Comparison of ENCODE assay signal across 21 cellular contexts in genomic region chr1:3620708-3621107, GRCh38. TPM values are rescaled to one million over a fixed set of nuclear protein-coding genes. Genes with fewer than 3 reads are reported as not detected.
DNase-seq lines count a peak whose midpoint lies in the region; ATAC-seq, FAIRE-seq and TF ChIP-seq lines count a peak whose summit lies in the region.
"Had no signal": no experiment of that assay in that cellular context is flagged by ENCODE, and none has a peak within 500 bp of the region (broad histone marks: within the 10 kb centered on the region; RNA-seq: fewer than 3 reads in every experiment).

No MANE protein-coding gene starts in this region.

- H3K79me2 ChIP-seq in HCT116 (ENCODE audit: insufficient read depth, low read length) = no peaks in the 10 kb centered on the region
- no peaks in the 10 kb centered on the region for H3K79me2 ChIP-seq in K562 (ENCODE audit: control insufficient read depth, insufficient read depth, low read length)

- 34% methylated on average over 12 of the region's 12 CpGs for WGBS in K562 (ENCODE audit: insufficient coverage, low coverage, missing lambda C conversion rate)

- no peaks in the 10 kb centered on the region for H3K9me3 ChIP-seq in BLaER1
- no peaks in the 10 kb centered on the region for H3K9me3 ChIP-seq in HCT116 (ENCODE audit: control insufficient read depth in 1 of 2, insufficient read depth in 1 of 2, low read depth in 1 of 2, low read length in 2 of 2)
- H3K9me3 ChIP-seq in K562 (replicated peaks; ENCODE audit: control insufficient read depth, insufficient read depth, low read depth, low read length) = no peaks in the 10 kb centered on the region
- H3K9me3 ChIP-seq: ascending aorta, esophagus squamous epithelium, testis had no signal

- ATAC-seq in HCT116 (no peak), K562 (no peak)
- ATAC-seq: activated CD8-positive, alpha-beta T cell treated with anti-CD3 and anti-CD28 coated beads for 36 hours; GM12878; sciatic nerve; stimulated activated memory B cell treated with anti-CD40 and anti-IgM and Interleukin-4, amounts not matched to agents 10 μg/mL and 1 μg/mL and 100 μg/mL, for 72 hours had no signal

- no peak overlapping the region for H3K4me3 ChIP-seq in BLaER1
- H3K4me3 ChIP-seq in HCT116 (replicated peaks in 1 of 2; ENCODE audit: low read depth in 1 of 2, low read length in 2 of 2) = no peak overlapping the region
- H3K4me3 ChIP-seq in K562 = no peak overlapping the region
- H3K4me3 ChIP-seq: ascending aorta, esophagus squamous epithelium, GM12878, hepatocyte, testis had no signal

- CTCF ChIA-PET in HCT116 (lab: Charles Lee) = interaction anchor here (0.8 to 4.2 kb wide), 6 partner anchors 32 to 168 kb away, joined by 3 to 136 read pairs (median 6); no protein-coding TSS in a partner anchor
- CTCF ChIA-PET in K562 (lab: Yijun Ruan, JAX; ENCODE audit: low intra/inter-chr PET ratio) = interaction anchor here (1.1 to 1.9 kb wide), 3 partner anchors 54 to 168 kb away, joined by 3 to 6 read pairs (median 3); no protein-coding TSS in a partner anchor

- no peak for TF ChIP-seq EP300 in K562 (IDR thresholded peaks at IDR 0.05; ENCODE audit: low read length)

- no peaks in the 10 kb centered on the region for H3K9me1 ChIP-seq in K562 (ENCODE audit: control insufficient read depth, insufficient read depth, low read length)

- H2AFZ ChIP-seq in HCT116 (ENCODE audit: low read depth, low read length, poor library complexity, severe bottlenecking) (no peak overlapping the region), K562 (ENCODE audit: low read depth, low read length) (no peak overlapping the region; the same call in 1 of the 2 replicates)
- H2AFZ ChIP-seq: hepatocyte had no signal

- H3K4me1 ChIP-seq in BLaER1 (peaks cover 44% of the 10 kb centered on the region), HCT116 (ENCODE audit: control insufficient read depth in 1 of 2, insufficient read depth in 2 of 2, low read length in 2 of 2) (peaks cover 6 to 29% of the 10 kb centered on the region in 2 experiments; a peak in 2 of 4 replicates), K562 (replicated peaks in 1 of 2; ENCODE audit: control insufficient read depth in 2 of 2, insufficient read depth in 2 of 2, low read length in 2 of 2) (peaks cover 6 to 31% of the 10 kb centered on the region in 2 experiments; a peak in 4 of 5 replicates)

- H3K27me3 ChIP-seq in BLaER1 (peaks cover 27% of the 10 kb centered on the region), HCT116 (ENCODE audit: insufficient read depth, low read length) (no peaks in the 10 kb centered on the region), K562 (ENCODE audit: control insufficient read depth in 2 of 2, insufficient read depth in 2 of 2, low read length in 2 of 2) (peaks cover 22 to 52% of the 10 kb centered on the region in 2 experiments; a peak in 4 of 5 replicates)
- H3K27me3 ChIP-seq: ascending aorta, hepatocyte, testis had no signal

- DNase-seq in HCT116 (ENCODE audit: low read depth, low spot score) = no peak
- DNase-seq in K562 (ENCODE audit: extremely low read depth in 1 of 4, low spot score in 3 of 4) = no peak
- no peak for DNase-seq in ecto neural progenitor cell (ENCODE audit: low spot score)
- no peak for DNase-seq in activated effector memory CD4-positive, alpha-beta T cell treated with anti-CD3 and anti-CD28 coated beads, Interleukin-2, amount 50 U/mL, for 16 hours
- no peak for DNase-seq in GM19238 (ENCODE audit: insufficient read length, low spot score)
- DNase-seq: activated CD8-positive, alpha-beta T cell treated with anti-CD3 and anti-CD28 coated beads for 36 hours; esophagus squamous epithelium; HCEC 1CT; NCI-H2029; stimulated activated CD4-positive, alpha-beta T cell treated with anti-CD3 and anti-CD28 coated beads, Interleukin-12 subunit alpha, Interleukin-12 subunit beta, amount 100 ng/mL, for 4 hours; stimulated activated CD4-positive, alpha-beta T cell treated with anti-CD3 and anti-CD28 coated beads, Interleukin-4, amount 100 ng/mL, for 24 hours had no signal

- no peak overlapping the region for H3K9ac ChIP-seq in BLaER1
- H3K9ac ChIP-seq in HCT116 (ENCODE audit: low read length) = no peak overlapping the region
- no peak overlapping the region for H3K9ac ChIP-seq in K562 (ENCODE audit: insufficient read depth in 1 of 2, low read depth in 2 of 2, low read length in 2 of 2)

- H4K20me1 ChIP-seq in BLaER1 (peaks cover 24% of the 10 kb centered on the region), HCT116 (ENCODE audit: insufficient read depth) (no peaks in the 10 kb centered on the region), K562 (replicated peaks; ENCODE audit: control insufficient read depth, insufficient read depth, low read length) (peaks cover 16% of the 10 kb centered on the region; the same call in 1 of the 2 replicates)

- TF ChIP-seq CTCF in HCT116 (IDR thresholded peaks at IDR 0.05 in 2 of 3, conservative IDR thresholded peaks at IDR 0.05 in 1 of 3; ENCODE audit: borderline replicate concordance in 1 of 3, insufficient read depth in 1 of 3, low read depth in 2 of 3, low read length in 2 of 3) (no peak), K562 (IDR thresholded peaks at IDR 0.05 in 2 of 3, conservative IDR thresholded peaks at IDR 0.05 in 1 of 3; ENCODE audit: insufficient read depth in 2 of 3, low read depth in 1 of 3, low read length in 3 of 3) (no peak)

- BruUV-seq in HCT116 (replicated peaks; lab: Mats Ljungman, UMichigan) (no TSS peak), K562 (replicated peaks; lab: Mats Ljungman, UMichigan) (no TSS peak)

- in situ Hi-C loops in K562 (cut with MboI) = loop anchor here (5.0 kb wide), 1 partner anchor 178 kb away; no protein-coding TSS in a partner anchor

- H3K27ac ChIP-seq in BLaER1 (no peak overlapping the region), HCT116 (ENCODE audit: low read depth, low read length) (no peak overlapping the region), K562 (ENCODE audit: extremely low read depth, low read depth, low read length) (no peak overlapping the region)
- H3K27ac ChIP-seq: ascending aorta, esophagus squamous epithelium, hepatocyte, RWPE1, testis had no signal

- H3K4me2 ChIP-seq in BLaER1 (peak overlapping the region; percentile 47), HCT116 (ENCODE audit: low read length) (peak overlapping the region; percentile 47), K562 (ENCODE audit: insufficient read depth, low read length) (no peak overlapping the region)
- H3K4me2 ChIP-seq: hepatocyte had no signal

- H3K36me3 ChIP-seq in BLaER1 (no peaks in the 10 kb centered on the region), HCT116 (ENCODE audit: control insufficient read depth in 1 of 2, insufficient read depth in 2 of 2, low read length in 2 of 2) (no peaks in the 10 kb centered on the region), K562 (ENCODE audit: control insufficient read depth, insufficient read depth, low read length) (no peaks in the 10 kb centered on the region)
- H3K36me3 ChIP-seq: ascending aorta, esophagus squamous epithelium had no signal

- H3K9me2 ChIP-seq in HCT116 (ENCODE audit: insufficient read depth) = no peaks in the 10 kb centered on the region

- intact Hi-C loops in HCT116 (cut with micrococcal nuclease) = loop anchor here (1.0 kb wide), 1 partner anchor 104 kb away; no protein-coding TSS in a partner anchor
- intact Hi-C loops in K562 (cut with micrococcal nuclease) = no loop called here

- TF ChIP-seq POLR2A in HCT116 (IDR thresholded peaks at IDR 0.05; ENCODE audit: borderline replicate concordance, extremely low read depth, insufficient read depth, insufficient read length) (no peak), K562 (conservative IDR thresholded peaks at IDR 0.05) (no peak)

- FAIRE-seq in K562 (lab: Jason Lieb, UNC) = no peak
- FAIRE-seq: frontal cortex, GM12878 had no signal

- POLR2A ChIA-PET in HCT116 (lab: Charles Lee) = no interaction called here
- POLR2A ChIA-PET in K562 (lab: Yijun Ruan, JAX) = interaction anchor here (0.7 to 1.2 kb wide), 2 partner anchors 42 to 65 kb away, joined by 3 read pairs; no protein-coding TSS in a partner anchor

- RAD21 ChIA-PET in HCT116 (lab: Charles Lee; ENCODE audit: low non-redundant PET in 1 of 2, low total read pairs in 2 of 2, uncharacterized antibody in 2 of 2, unreplicated experiment in 2 of 2) = interaction anchor here (0.6 to 2.5 kb wide), 5 partner anchors 56 to 168 kb away, joined by 3 to 9 read pairs (median 3); no protein-coding TSS in a partner anchor

- TF ChIP-seq RAD21 in HCT116 (IDR thresholded peaks at IDR 0.05; ENCODE audit: low read depth) (no peak), K562 (CRISPR knock-in tag; conservative IDR thresholded peaks at IDR 0.05 in 1 of 2, IDR thresholded peaks at IDR 0.05 in 1 of 2) (no peak)

RNA-seq across cellular contexts. Expression of gene TPRG1L, which starts 4.1 kb away (rescaled TPM):
- 25.6 TPM for total RNA-seq in HCT116 (2021; ENCODE audit: unreplicated experiment)
- polyA plus RNA-seq in HCT116 (2012) = 17.6 and 18.6 TPM in 2 replicates
- total RNA-seq in K562 (2011; cell fraction: chromatin; rRNA removed; ENCODE audit: low replicate concordance) = 5.9 and 9.5 TPM in 2 replicates
- 7.4 and 8.7 TPM in 2 replicates for total RNA-seq in K562 (2011; cell fraction: nucleolus; rRNA removed)
- total RNA-seq in K562 (2011; cell fraction: nucleoplasm; rRNA removed) = 7.7 and 9.1 TPM in 2 replicates
- 4.6 and 5.1 TPM in 2 replicates for total RNA-seq in K562 (2014; rRNA removed)
- total RNA-seq in K562 (2014; rRNA removed; fragmentation: Illumina TruSeq; extraction: Trizol) = 5.0 and 5.2 TPM in 2 replicates
- 5.7 and 6.2 TPM in 2 replicates for total RNA-seq in K562 (2015; rRNA removed; fragmentation: Illumina TruSeq; extraction: Trizol)
- total RNA-seq in K562 (2021) = 8.4 and 8.9 TPM in 2 replicates
- polyA plus RNA-seq in K562 (2011; rRNA removed) = 9.9 and 11.0 TPM in 2 replicates
- polyA plus RNA-seq in K562 (2011; cell fraction: cytosol; rRNA removed) = 10.9 and 11.7 TPM in 2 replicates
- polyA plus RNA-seq in K562 (2011; cell fraction: nucleus; rRNA removed) = 6.1 and 6.5 TPM in 2 replicates
- polyA plus RNA-seq in K562 (2012) = 9.3 and 18.8 TPM in 2 replicates
- 9.7 and 10.0 TPM in 2 replicates for polyA plus RNA-seq in K562 (2014; fragmentation: Illumina TruSeq; extraction: Trizol)
- polyA plus RNA-seq in K562 (2014; fragmentation: Nextera tagmentation; extraction: Ambion mirVana) = 1 to 10 TPM; 1.6 to 1.9 TPM
- polyA plus RNA-seq in K562 (2014; rRNA removed) = 6.8 and 7.1 TPM in 2 replicates
- 5.7 and 7.5 TPM in 2 replicates for polyA minus RNA-seq in K562 (2011; rRNA and poly(A)+ RNA removed)
- 5.6 and 7.6 TPM in 2 replicates for polyA minus RNA-seq in K562 (2011; cell fraction: cytosol; rRNA and poly(A)+ RNA removed)
- polyA minus RNA-seq in K562 (2011; cell fraction: nucleus; rRNA and poly(A)+ RNA removed) = 2.2 and 3.7 TPM in 2 replicates

RNA-seq across cellular contexts. Expression of gene MEGF6, which starts 9.4 kb away (rescaled TPM):
- total RNA-seq in HCT116 (2021; ENCODE audit: unreplicated experiment) = 47.6 TPM
- 34.0 and 43.9 TPM in 2 replicates for polyA plus RNA-seq in HCT116 (2012)
- 0.90 and 2.1 TPM in 2 replicates for total RNA-seq in K562 (2011; cell fraction: chromatin; rRNA removed; ENCODE audit: low replicate concordance)
- 1.6 and 1.8 TPM in 2 replicates for total RNA-seq in K562 (2011; cell fraction: nucleolus; rRNA removed)
- total RNA-seq in K562 (2011; cell fraction: nucleoplasm; rRNA removed) = 0.73 and 0.99 TPM in 2 replicates
- 0.04 and 0.32 TPM in 2 replicates for total RNA-seq in K562 (2014; rRNA removed)
- not detected in 2 replicates for total RNA-seq in K562 (2014; rRNA removed; fragmentation: Illumina TruSeq; extraction: Trizol)
- 0.11 and 0.14 TPM in 2 replicates for total RNA-seq in K562 (2015; rRNA removed; fragmentation: Illumina TruSeq; extraction: Trizol)
- 0.40 and 1.7 TPM in 2 replicates for total RNA-seq in K562 (2021)
- polyA plus RNA-seq in K562 (2011; rRNA removed) = 0.03 and 0.16 TPM in 2 replicates
- 0.03 and 0.10 TPM in 2 replicates for polyA plus RNA-seq in K562 (2011; cell fraction: cytosol; rRNA removed)
- polyA plus RNA-seq in K562 (2011; cell fraction: nucleus; rRNA removed) = 1.3 and 1.8 TPM in 2 replicates
- polyA plus RNA-seq in K562 (2012) = 0.51 and 14.3 TPM in 2 replicates
- polyA plus RNA-seq in K562 (2014; fragmentation: Illumina TruSeq; extraction: Trizol) = 0.04 and 0.24 TPM in 2 replicates
- not detected for polyA plus RNA-seq in K562 (2014; fragmentation: Nextera tagmentation; extraction: Ambion mirVana)
- 0.25 and 0.65 TPM in 2 replicates for polyA plus RNA-seq in K562 (2014; rRNA removed)
- not detected in 2 replicates for polyA minus RNA-seq in K562 (2011; rRNA and poly(A)+ RNA removed)
- polyA minus RNA-seq in K562 (2011; cell fraction: cytosol; rRNA and poly(A)+ RNA removed) = not detected in 2 replicates
- polyA minus RNA-seq in K562 (2011; cell fraction: nucleus; rRNA and poly(A)+ RNA removed) = 0.27 and 0.67 TPM in 2 replicates

RNA-seq across cellular contexts. Expression of gene WRAP73, which starts 29.2 kb away (rescaled TPM):
- 51.4 TPM for total RNA-seq in HCT116 (2021; ENCODE audit: unreplicated experiment)
- 43.0 and 45.5 TPM in 2 replicates for polyA plus RNA-seq in HCT116 (2012)
- 77.5 and 153 TPM in 2 replicates for total RNA-seq in K562 (2011; cell fraction: chromatin; rRNA removed; ENCODE audit: low replicate concordance)
- total RNA-seq in K562 (2011; cell fraction: nucleolus; rRNA removed) = 74.2 and 75.4 TPM in 2 replicates
- 71.3 and 71.5 TPM in 2 replicates for total RNA-seq in K562 (2011; cell fraction: nucleoplasm; rRNA removed)
- total RNA-seq in K562 (2014; rRNA removed) = 30.1 and 39.3 TPM in 2 replicates
- 11.0 and 14.7 TPM in 2 replicates for total RNA-seq in K562 (2014; rRNA removed; fragmentation: Illumina TruSeq; extraction: Trizol)
- total RNA-seq in K562 (2015; rRNA removed; fragmentation: Illumina TruSeq; extraction: Trizol) = 21.3 and 22.1 TPM in 2 replicates
- 30.9 and 34.7 TPM in 2 replicates for total RNA-seq in K562 (2021)
- polyA plus RNA-seq in K562 (2011; rRNA removed) = 47.1 and 54.8 TPM in 2 replicates
- 66.9 and 81.5 TPM in 2 replicates for polyA plus RNA-seq in K562 (2011; cell fraction: cytosol; rRNA removed)
- 139 and 154 TPM in 2 replicates for polyA plus RNA-seq in K562 (2011; cell fraction: nucleus; rRNA removed)
- polyA plus RNA-seq in K562 (2012) = 30.5 and 35.0 TPM in 2 replicates
- polyA plus RNA-seq in K562 (2014; fragmentation: Illumina TruSeq; extraction: Trizol) = 32.5 and 40.4 TPM in 2 replicates
- 1 to 10 TPM; 4.3 to 4.7 TPM for polyA plus RNA-seq in K562 (2014; fragmentation: Nextera tagmentation; extraction: Ambion mirVana)
- polyA plus RNA-seq in K562 (2014; rRNA removed) = 51.8 and 55.9 TPM in 2 replicates
- polyA minus RNA-seq in K562 (2011; rRNA and poly(A)+ RNA removed) = 14.7 and 17.8 TPM in 2 replicates
- 18.6 and 19.5 TPM in 2 replicates for polyA minus RNA-seq in K562 (2011; cell fraction: cytosol; rRNA and poly(A)+ RNA removed)
- 38.8 and 57.4 TPM in 2 replicates for polyA minus RNA-seq in K562 (2011; cell fraction: nucleus; rRNA and poly(A)+ RNA removed)

RNA-seq across cellular contexts. Expression of gene TP73, which starts 31.6 kb away (rescaled TPM):
- total RNA-seq in HCT116 (2021; ENCODE audit: unreplicated experiment) (19.2 TPM), K562 (2014; rRNA removed) (0.49 and 0.50 TPM in 2 replicates), K562 (2014; rRNA removed; fragmentation: Illumina TruSeq; extraction: Trizol) (0.07 and 0.10 TPM in 2 replicates), K562 (2015; rRNA removed; fragmentation: Illumina TruSeq; extraction: Trizol) (0.40 and 0.41 TPM in 2 replicates), K562 (2021) (1.3 and 1.6 TPM in 2 replicates)
- 9.9 and 10.1 TPM in 2 replicates for polyA plus RNA-seq in HCT116 (2012)
- 4.9 and 25.6 TPM in 2 replicates for total RNA-seq in K562 (2011; cell fraction: chromatin; rRNA removed; ENCODE audit: low replicate concordance)
- 10.5 and 13.5 TPM in 2 replicates for total RNA-seq in K562 (2011; cell fraction: nucleolus; rRNA removed)
- 6.2 and 6.6 TPM in 2 replicates for total RNA-seq in K562 (2011; cell fraction: nucleoplasm; rRNA removed)
- polyA plus RNA-seq in K562 (2011; rRNA removed) (0.72 and 1.1 TPM in 2 replicates), K562 (2014; fragmentation: Illumina TruSeq; extraction: Trizol) (0.12 and 0.73 TPM in 2 replicates), K562 (2014; fragmentation: Nextera tagmentation; extraction: Ambion mirVana) (not detected), K562 (2014; rRNA removed) (0.38 and 1.1 TPM in 2 replicates)
- 0.46 and 1.4 TPM in 2 replicates for polyA plus RNA-seq in K562 (2011; cell fraction: cytosol; rRNA removed)
- 5.8 and 13.3 TPM in 2 replicates for polyA plus RNA-seq in K562 (2011; cell fraction: nucleus; rRNA removed)
- polyA plus RNA-seq in K562 (2012) = 0.87 and 0.90 TPM in 2 replicates
- 0.78 and 2.1 TPM in 2 replicates for polyA minus RNA-seq in K562 (2011; rRNA and poly(A)+ RNA removed)
- 1.8 and 2.2 TPM in 2 replicates for polyA minus RNA-seq in K562 (2011; cell fraction: cytosol; rRNA and poly(A)+ RNA removed)
- 5.8 and 11.8 TPM in 2 replicates for polyA minus RNA-seq in K562 (2011; cell fraction: nucleus; rRNA and poly(A)+ RNA removed)
- total RNA-seq: ascending aorta, sciatic nerve had no signal
- polyA plus RNA-seq: BJ had no signal

Comparison
In these comparisons a context has a peak if more than half of its experiments do, and no peak if none do; other contexts are left out.
1. RNA of gene MEGF6, which starts 9.4 kb away (total RNA-seq): 47.6 TPM in HCT116 (single experiment); 0.04 to 2.1 TPM in K562; every median in the first group is over 10 times any median in the second.